ENCODE assay signal across 8 cellular contexts in genomic region chr13:33205804-33206221, GRCh38.
DNase-seq lines count a peak whose midpoint lies in the region; ATAC-seq and TF ChIP-seq lines count a peak whose summit lies in the region.
"Had no signal": no experiment of that assay in that cellular context is flagged by ENCODE, and none has a peak within 500 bp of the region (broad histone marks: within the 10 kb centered on the region; RNA-seq: fewer than 3 reads in every experiment).

No MANE protein-coding gene starts in this region.

- no peak overlapping the region for H3K9ac ChIP-seq in neuronal stem cell (ENCODE audit: low read depth, low read length, poor library complexity)

- no peaks in the 10 kb centered on the region for H3K79me1 ChIP-seq in neuronal stem cell (ENCODE audit: low read depth, low read length)

- H2BK5ac ChIP-seq in neuronal stem cell (ENCODE audit: low read length), result no peak overlapping the region

- CTCF ChIA-PET in HEK293T (lab: Yijun Ruan, JAX), result interaction anchor here (1.2 kb wide), 1 partner anchor 136 kb away, joined by 3 read pairs; no protein-coding TSS in a partner anchor

- peak; percentile 48 for ATAC-seq in GM19467 (IDR thresholded peaks at IDR 0.05; ENCODE audit: unreplicated experiment)
- peak; percentile 34 for ATAC-seq in HG03469 (IDR thresholded peaks at IDR 0.05; ENCODE audit: unreplicated experiment)
- ATAC-seq in GM21529 (IDR thresholded peaks at IDR 0.05; ENCODE audit: unreplicated experiment), result no peak
- ATAC-seq: Panc1 had no signal

- H3K27ac ChIP-seq in esophagus (ENCODE audit: low read depth in 2 of 2, low read length in 1 of 2) (peak overlapping the region; percentile 15 to 79), substantia nigra (ENCODE audit: low read depth, low read length, poor library complexity, severe bottlenecking) (peak overlapping the region; percentile 21), neuronal stem cell (replicated peaks; ENCODE audit: low read length) (no peak overlapping the region)

- H3K14ac ChIP-seq in neuronal stem cell (ENCODE audit: low read length), result no peak overlapping the region

- no peak overlapping the region for H3K18ac ChIP-seq in neuronal stem cell (ENCODE audit: low read length)

- H3K4ac ChIP-seq in neuronal stem cell (ENCODE audit: low read length), result no peak overlapping the region

- no peak overlapping the region for H2BK12ac ChIP-seq in neuronal stem cell (ENCODE audit: low read length)

- H3K9me3 ChIP-seq in esophagus (ENCODE audit: control insufficient read depth in 2 of 2, insufficient read depth in 1 of 2, low read depth in 1 of 2, low read length in 1 of 2) (no peaks in the 10 kb centered on the region), neuronal stem cell (replicated peaks in 1 of 2; ENCODE audit: control insufficient read depth in 2 of 2, insufficient read depth in 1 of 2, low read depth in 1 of 2, low read length in 2 of 2) (no peaks in the 10 kb centered on the region)

- H3K4me1 ChIP-seq in esophagus (ENCODE audit: control insufficient read depth in 2 of 2, insufficient read depth in 2 of 2, low read length in 1 of 2), result peaks cover 0 to 6% of the 10 kb centered on the region in 2 donors
- no peaks in the 10 kb centered on the region for H3K4me1 ChIP-seq in neuronal stem cell (ENCODE audit: control insufficient read depth in 2 of 2, insufficient read depth in 1 of 2, low read depth in 1 of 2, low read length in 2 of 2)

- H2BK120ac ChIP-seq in neuronal stem cell (ENCODE audit: low read depth, low read length), result no peak overlapping the region

- POLR2A ChIA-PET in HEK293T (lab: Yijun Ruan, JAX), result no interaction called here

- no peak overlapping the region for H4K8ac ChIP-seq in neuronal stem cell (ENCODE audit: low read depth, low read length)

- no peak overlapping the region for H3K4me2 ChIP-seq in neuronal stem cell (ENCODE audit: insufficient read depth, low read length, poor library complexity, severe bottlenecking)

- no peak overlapping the region for H4K91ac ChIP-seq in neuronal stem cell (ENCODE audit: low read depth, low read length, poor library complexity)

- DNase-seq in substantia nigra (lab: John Stamatoyannopoulos, UW), result peak in 1 of 49 donors; percentile 8
- no peak for DNase-seq in HEK293T (ENCODE audit: extremely low spot score)
- no peak for DNase-seq in neuronal stem cell (ENCODE audit: low spot score)

- H3K36me3 ChIP-seq in esophagus (ENCODE audit: control insufficient read depth in 2 of 2, insufficient read depth in 2 of 2, low read length in 1 of 2), result peaks cover 0 to 3% of the 10 kb centered on the region in 2 donors
- H3K36me3 ChIP-seq in neuronal stem cell (replicated peaks in 1 of 2; ENCODE audit: control insufficient read depth in 2 of 2, insufficient read depth in 2 of 2, low read length in 2 of 2), result no peaks in the 10 kb centered on the region

- H2AFZ ChIP-seq in neuronal stem cell (ENCODE audit: low read length), result no peak overlapping the region

- WGBS in esophagus, 2 donors, result 9 to 15% methylated on average over 6 of the region's 6 CpGs
- WGBS in neuronal stem cell (ENCODE audit: extremely low coverage in 2 of 2, insufficient read length in 2 of 2, insufficient replicate concordance in 1 of 2), 2 donors, result no CpG with 5 or more reads among the region's 6 CpGs

- H3K23ac ChIP-seq in neuronal stem cell (ENCODE audit: low read depth, low read length, poor library complexity), result no peak overlapping the region

- H3K27me3 ChIP-seq in esophagus (ENCODE audit: control insufficient read depth in 1 of 2, insufficient read depth in 2 of 2, low read length in 2 of 2) (no peaks in the 10 kb centered on the region), neuronal stem cell (ENCODE audit: control insufficient read depth in 3 of 3, insufficient read depth in 3 of 3, low read depth in 1 of 3, low read length in 3 of 3) (no peaks in the 10 kb centered on the region)

- no peak overlapping the region for H2BK15ac ChIP-seq in neuronal stem cell (ENCODE audit: low read length)

- H2AK5ac ChIP-seq in neuronal stem cell (ENCODE audit: low read depth, low read length), result no peak overlapping the region

- H3K4me3 ChIP-seq in esophagus (ENCODE audit: low read depth in 1 of 2, low read length in 2 of 2) (peak overlapping the region in 1 of 2 donors; percentile 22), neuronal stem cell (ENCODE audit: low read length in 2 of 2) (no peak overlapping the region)

TF ChIP-seq in HEK293T, 16 proteins besides CTCF, POLR2A, EP300 and RAD21:
- TF ChIP-seq CTBP1 (IDR thresholded peaks at IDR 0.05; ENCODE audit: borderline replicate concordance), result no peak
- TF ChIP-seq LEF1 (IDR thresholded peaks at IDR 0.05; ENCODE audit: borderline replicate concordance), result no peak
- TF ChIP-seq BHLHE40 (IDR thresholded peaks at IDR 0.05; ENCODE audit: borderline replicate concordance), result no peak
- no peak for TF ChIP-seq PKNOX1 (IDR thresholded peaks at IDR 0.05)
- TF ChIP-seq SUZ12 (IDR thresholded peaks at IDR 0.05), result no peak
- TF ChIP-seq TARDBP (IDR thresholded peaks at IDR 0.05), result no peak
- no peak for TF ChIP-seq NFRKB (IDR thresholded peaks at IDR 0.05)
- no peak for TF ChIP-seq ELF4 (IDR thresholded peaks at IDR 0.05)
- TF ChIP-seq FOXK2 (IDR thresholded peaks at IDR 0.05), result no peak
- no peak for TF ChIP-seq L3MBTL2 (conservative IDR thresholded peaks at IDR 0.05)
- TF ChIP-seq ZNF384 (IDR thresholded peaks at IDR 0.05), result no peak
- no peak for TF ChIP-seq ARNT (IDR thresholded peaks at IDR 0.05)
- no peak for TF ChIP-seq HDGF (IDR thresholded peaks at IDR 0.05; ENCODE audit: borderline replicate concordance)
- no peak for TF ChIP-seq FOXM1 (IDR thresholded peaks at IDR 0.05; ENCODE audit: borderline replicate concordance)
- TF ChIP-seq FOXA1 (IDR thresholded peaks at IDR 0.05), result no peak
- TF ChIP-seq SP1 (IDR thresholded peaks at IDR 0.05), result no peak
